10 cellular contexts compared by ENCODE assay signal in genomic region chr11:12581923-12582322, GRCh38.
DNase-seq lines count a peak whose midpoint lies in the region; ATAC-seq and TF ChIP-seq lines count a peak whose summit lies in the region.
"Had no signal": no experiment of that assay in that cellular context is flagged by ENCODE, and none has a peak within 500 bp of the region (broad histone marks: within the 10 kb centered on the region; RNA-seq: fewer than 3 reads in every experiment).

No MANE protein-coding gene starts in this region.

- intact Hi-C loops in CD8-positive, alpha-beta T cell (cut with DNase I, micrococcal nuclease) = no loop called here
- intact Hi-C loops in activated naive CD4-positive, alpha-beta T cell treated with anti-CD3 and anti-CD28 coated beads for 36 hours (cut with micrococcal nuclease) = no loop called here

- H3K27ac Mint-ChIP-seq in CD8-positive, alpha-beta T cell = peak overlapping the region; percentile 55
- no peak overlapping the region for H3K27ac Mint-ChIP-seq in activated naive CD4-positive, alpha-beta T cell treated with anti-CD3 and anti-CD28 coated beads for 36 hours

- POLR2A ChIA-PET in CD8-positive, alpha-beta T cell (lab: Charles Lee) = no interaction called here

- TF ChIP-seq CTCF in CD8-positive, alpha-beta T cell (IDR thresholded peaks at IDR 0.05) = no peak
- TF ChIP-seq CTCF in WERI-Rb-1 (IDR thresholded peaks at IDR 0.05; ENCODE audit: low read depth, low read length) = no peak
- TF ChIP-seq CTCF in GM10266 (IDR thresholded peaks at IDR 0.05; ENCODE audit: control insufficient read depth, insufficient read depth, low read depth, missing control alignments) = no peak

- H3K4me3 Mint-ChIP-seq in CD8-positive, alpha-beta T cell = no peak overlapping the region
- H3K4me3 Mint-ChIP-seq in activated naive CD4-positive, alpha-beta T cell treated with anti-CD3 and anti-CD28 coated beads for 36 hours = no peak overlapping the region

- H3K27me3 Mint-ChIP-seq in CD8-positive, alpha-beta T cell (ENCODE audit: low read depth) = peaks cover 8% of the 10 kb centered on the region
- H3K27me3 Mint-ChIP-seq in activated naive CD4-positive, alpha-beta T cell treated with anti-CD3 and anti-CD28 coated beads for 36 hours (ENCODE audit: low read depth) = no peaks in the 10 kb centered on the region

- no peak for DNase-seq in CD8-positive, alpha-beta T cell
- DNase-seq in HS-5 (ENCODE audit: low read depth) (peak; percentile 52), WERI-Rb-1 (peak; percentile 10), kidney glomerular epithelial cell (lab: John Stamatoyannopoulos, UW) (peak; percentile 97), NOMO-1 treated with dmso at 0.1 percent for 144 hours (lab: John Stamatoyannopoulos, UW; ENCODE audit: unreplicated experiment) (no peak), GM10266 (ENCODE audit: extremely low spot score) (no peak)
- DNase-seq in activated naive CD4-positive, alpha-beta T cell treated with anti-CD3 and anti-CD28 coated beads for 36 hours = no peak
- no peak for DNase-seq in activated naive CD4-positive, alpha-beta T cell treated with Interleukin-2 at 50 U/mL for 16 hours
- DNase-seq: NCI-H1930, pancreas had no signal

- H3K4me1 ChIP-seq in CD8-positive, alpha-beta T cell (ENCODE audit: insufficient read depth, low read length) = no peaks in the 10 kb centered on the region

- no peaks in the 10 kb centered on the region for H3K36me3 ChIP-seq in CD8-positive, alpha-beta T cell (ENCODE audit: insufficient read depth, low read length)
- H3K36me3 ChIP-seq in WERI-Rb-1 = no peaks in the 10 kb centered on the region
- H3K36me3 ChIP-seq: pancreas had no signal

- no peak for ATAC-seq in CD8-positive, alpha-beta T cell

- no peak overlapping the region for H3K4me3 ChIP-seq in CD8-positive, alpha-beta T cell (ENCODE audit: low read depth, low read length)
- H3K4me3 ChIP-seq in WERI-Rb-1 (ENCODE audit: low read depth, low read length) = no peak overlapping the region
- H3K4me3 ChIP-seq: pancreas had no signal

- no peak overlapping the region for H3K27ac ChIP-seq in CD8-positive, alpha-beta T cell (ENCODE audit: low read depth, low read length)
- H3K27ac ChIP-seq in WERI-Rb-1 = no peak overlapping the region
- H3K27ac ChIP-seq: pancreas had no signal

- H3K9me3 Mint-ChIP-seq in CD8-positive, alpha-beta T cell = peaks cover 3% of the 10 kb centered on the region
- H3K9me3 Mint-ChIP-seq in activated naive CD4-positive, alpha-beta T cell treated with anti-CD3 and anti-CD28 coated beads for 36 hours = no peaks in the 10 kb centered on the region

- H3K27me3 ChIP-seq in CD8-positive, alpha-beta T cell (ENCODE audit: insufficient read depth, low read length) = peaks cover 15% of the 10 kb centered on the region
- H3K27me3 ChIP-seq in WERI-Rb-1 (ENCODE audit: insufficient read depth, low read depth, severe bottlenecking) = no peaks in the 10 kb centered on the region
- H3K27me3 ChIP-seq: pancreas had no signal

- no peaks in the 10 kb centered on the region for H3K9me3 ChIP-seq in CD8-positive, alpha-beta T cell (ENCODE audit: low read length)
- H3K9me3 ChIP-seq in WERI-Rb-1 (ENCODE audit: severe bottlenecking) = no peaks in the 10 kb centered on the region
- H3K9me3 ChIP-seq: pancreas had no signal

- H3K4me1 Mint-ChIP-seq in CD8-positive, alpha-beta T cell (ENCODE audit: low read depth) = no peaks in the 10 kb centered on the region
- no peaks in the 10 kb centered on the region for H3K4me1 Mint-ChIP-seq in activated naive CD4-positive, alpha-beta T cell treated with anti-CD3 and anti-CD28 coated beads for 36 hours (ENCODE audit: low read depth)

- CTCF ChIA-PET in CD8-positive, alpha-beta T cell (lab: Charles Lee) = no interaction called here
- CTCF ChIA-PET in activated naive CD4-positive, alpha-beta T cell treated with anti-CD3 and anti-CD28 coated beads for 36 hours (lab: Charles Lee) = no interaction called here

- H3K36me3 Mint-ChIP-seq in CD8-positive, alpha-beta T cell = no peaks in the 10 kb centered on the region
- no peaks in the 10 kb centered on the region for H3K36me3 Mint-ChIP-seq in activated naive CD4-positive, alpha-beta T cell treated with anti-CD3 and anti-CD28 coated beads for 36 hours (ENCODE audit: low read depth)

Comparison
In these comparisons a context has a peak if more than half of its experiments do, and no peak if none do; other contexts are left out.
1. DNase-seq: peak in HS-5 (single experiment), WERI-Rb-1 (single experiment) and kidney glomerular epithelial cell (single experiment); none in CD8-positive, alpha-beta T cell (0 of 7), NOMO-1 treated with dmso at 0.1 percent for 144 hours (single experiment), activated naive CD4-positive, alpha-beta T cell treated with anti-CD3 and anti-CD28 coated beads for 36 hours (single experiment), GM10266 (single experiment) and activated naive CD4-positive, alpha-beta T cell treated with Interleukin-2 at 50 U/mL for 16 hours (single experiment).